ENCODE assay signal across 9 cellular contexts in genomic region chrX:70998402-70999027, GRCh38.
A peak's percentile ranks its signal among the peaks of the same experiment; 100 is the strongest.
DNase-seq lines count a peak whose midpoint lies in the region; ATAC-seq and TF ChIP-seq lines count a peak whose summit lies in the region.
"Had no signal": no experiment of that assay in that cellular context is flagged by ENCODE, and none has a peak within 500 bp of the region (broad histone marks: within the 10 kb centered on the region; RNA-seq: fewer than 3 reads in every experiment).

No MANE protein-coding gene starts in this region.

- TF ChIP-seq CTCF in WTC11 (IDR thresholded peaks at IDR 0.05), result no peak

- DNase-seq in COR-L47 (lab: John Stamatoyannopoulos, UW), result peak; percentile 2
- peak; percentile 19 for DNase-seq in H4 (ENCODE audit: low spot score)
- DNase-seq in WTC11 (ENCODE audit: low spot score), result peak; percentile 36
- peak; percentile 9 for DNase-seq in iPS DF 6.9 (ENCODE audit: low read depth, low spot score)
- DNase-seq in NCI-H2029 treated with DMSO at 0.1 percent for 48 hours (lab: John Stamatoyannopoulos, UW), result no peak
- no peak for DNase-seq in OCI-M2 (lab: John Stamatoyannopoulos, UW; ENCODE audit: unreplicated experiment)
- DNase-seq: upper lobe of left lung had no signal

- H3K27ac Mint-ChIP-seq in WTC11, result peak overlapping the region; percentile 94

- H3K9me3 Mint-ChIP-seq in WTC11, result no peaks in the 10 kb centered on the region

- H3K4me1 ChIP-seq in iPS DF 6.9 (ENCODE audit: control insufficient read depth, insufficient read depth, low read length), result no peaks in the 10 kb centered on the region
- H3K4me1 ChIP-seq: upper lobe of left lung had no signal

- H3K27ac ChIP-seq in iPS DF 6.9 (ENCODE audit: low read length), result no peak overlapping the region
- H3K27ac ChIP-seq: upper lobe of left lung had no signal

- no peak overlapping the region for H3K4me3 Mint-ChIP-seq in WTC11

- H3K36me3 ChIP-seq in iPS DF 6.9 (ENCODE audit: control insufficient read depth, insufficient read depth, low read length), result no peaks in the 10 kb centered on the region
- H3K36me3 ChIP-seq: upper lobe of left lung had no signal

- H3K27me3 ChIP-seq in iPS DF 6.9 (ENCODE audit: control insufficient read depth, insufficient read depth, low read length), result no peaks in the 10 kb centered on the region
- H3K27me3 ChIP-seq: upper lobe of left lung had no signal

- no peak overlapping the region for H3K4me3 ChIP-seq in iPS DF 6.9 (ENCODE audit: low read length)
- H3K4me3 ChIP-seq: upper lobe of left lung had no signal

- no CpG with 5 or more reads among the region's 7 CpGs for WGBS in iPS DF 6.9 (ENCODE audit: insufficient coverage, insufficient read length)

- H3K4me1 Mint-ChIP-seq in WTC11, result no peaks in the 10 kb centered on the region; the same call in 1 of the 2 replicates

- POLR2A ChIA-PET in WTC11 (lab: Charles Lee), result interaction anchor here (0.6 kb wide), 1 partner anchor 534 kb away, joined by 3 read pairs; the partner anchor contains the start of gene OGT

- no peaks in the 10 kb centered on the region; the same call in 1 of the 2 replicates for H3K27me3 Mint-ChIP-seq in WTC11 (ENCODE audit: low read depth)

- H3K36me3 Mint-ChIP-seq in WTC11, result no peaks in the 10 kb centered on the region

- CTCF ChIA-PET in WTC11 (lab: Charles Lee), result interaction anchor here (0.6 to 1.5 kb wide), 10 partner anchors 28 to 258 kb away, joined by 3 to 7 read pairs (median 4); partner anchors contain the start of gene MED12

- ATAC-seq in WTC11 (peak; percentile 68), HG03095 (IDR thresholded peaks at IDR 0.05; ENCODE audit: unreplicated experiment) (no peak), HG03159 (IDR thresholded peaks at IDR 0.05; ENCODE audit: unreplicated experiment) (no peak)

- H3K9me3 ChIP-seq in iPS DF 6.9 (ENCODE audit: control insufficient read depth, insufficient read depth, low read length), result no peaks in the 10 kb centered on the region
- H3K9me3 ChIP-seq: upper lobe of left lung had no signal

TF ChIP-seq in WTC11, 78 proteins besides CTCF, POLR2A, EP300 and RAD21:
- TF ChIP-seq ARID4B (CRISPR knock-in tag; IDR thresholded peaks at IDR 0.05; ENCODE audit: borderline replicate concordance), result no peak
- no peak for TF ChIP-seq GABPB1 (CRISPR knock-in tag; IDR thresholded peaks at IDR 0.05)
- no peak for TF ChIP-seq AFF4 (CRISPR knock-in tag; IDR thresholded peaks at IDR 0.05; ENCODE audit: borderline replicate concordance)
- TF ChIP-seq ESRRA (CRISPR knock-in tag; IDR thresholded peaks at IDR 0.05; ENCODE audit: borderline replicate concordance), result no peak
- TF ChIP-seq, protein P1, sequence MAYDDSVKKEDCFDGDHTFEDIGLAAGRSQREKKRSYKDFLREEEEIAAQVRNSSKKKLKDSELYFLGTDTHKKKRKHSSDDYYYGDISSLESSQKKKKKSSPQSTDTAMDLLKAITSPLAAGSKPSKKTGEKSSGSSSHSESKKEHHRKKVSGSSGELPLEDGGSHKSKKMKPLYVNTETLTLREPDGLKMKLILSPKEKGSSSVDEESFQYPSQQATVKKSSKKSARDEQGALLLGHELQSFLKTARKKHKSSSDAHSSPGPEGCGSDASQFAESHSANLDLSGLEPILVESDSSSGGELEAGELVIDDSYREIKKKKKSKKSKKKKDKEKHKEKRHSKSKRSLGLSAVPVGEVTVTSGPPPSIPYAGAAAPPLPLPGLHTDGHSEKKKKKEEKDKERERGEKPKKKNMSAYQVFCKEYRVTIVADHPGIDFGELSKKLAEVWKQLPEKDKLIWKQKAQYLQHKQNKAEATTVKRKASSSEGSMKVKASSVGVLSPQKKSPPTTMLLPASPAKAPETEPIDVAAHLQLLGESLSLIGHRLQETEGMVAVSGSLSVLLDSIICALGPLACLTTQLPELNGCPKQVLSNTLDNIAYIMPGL (CRISPR knock-in tag; IDR thresholded peaks at IDR 0.05), result no peak
- TF ChIP-seq, protein P2, sequence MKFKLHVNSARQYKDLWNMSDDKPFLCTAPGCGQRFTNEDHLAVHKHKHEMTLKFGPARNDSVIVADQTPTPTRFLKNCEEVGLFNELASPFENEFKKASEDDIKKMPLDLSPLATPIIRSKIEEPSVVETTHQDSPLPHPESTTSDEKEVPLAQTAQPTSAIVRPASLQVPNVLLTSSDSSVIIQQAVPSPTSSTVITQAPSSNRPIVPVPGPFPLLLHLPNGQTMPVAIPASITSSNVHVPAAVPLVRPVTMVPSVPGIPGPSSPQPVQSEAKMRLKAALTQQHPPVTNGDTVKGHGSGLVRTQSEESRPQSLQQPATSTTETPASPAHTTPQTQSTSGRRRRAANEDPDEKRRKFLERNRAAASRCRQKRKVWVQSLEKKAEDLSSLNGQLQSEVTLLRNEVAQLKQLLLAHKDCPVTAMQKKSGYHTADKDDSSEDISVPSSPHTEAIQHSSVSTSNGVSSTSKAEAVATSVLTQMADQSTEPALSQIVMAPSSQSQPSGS (CRISPR knock-in tag; IDR thresholded peaks at IDR 0.05; ENCODE audit: borderline replicate concordance, low read depth), result no peak
- no peak for TF ChIP-seq FOXJ3 (CRISPR knock-in tag; IDR thresholded peaks at IDR 0.05; ENCODE audit: borderline replicate concordance)
- no peak for TF ChIP-seq OVOL2 (CRISPR knock-in tag; IDR thresholded peaks at IDR 0.05; ENCODE audit: borderline replicate concordance)
- TF ChIP-seq NFATC4 (CRISPR knock-in tag; IDR thresholded peaks at IDR 0.05), result no peak
- no peak for TF ChIP-seq SOX15 (CRISPR knock-in tag; IDR thresholded peaks at IDR 0.05)
- no peak for TF ChIP-seq FOXP1 (CRISPR knock-in tag; IDR thresholded peaks at IDR 0.05; ENCODE audit: borderline replicate concordance)
- no peak for TF ChIP-seq ZNF671 (CRISPR knock-in tag; IDR thresholded peaks at IDR 0.05)

Comparison
In these comparisons a context has a peak if more than half of its experiments do, and no peak if none do; other contexts are left out.
1. DNase-seq: peak in COR-L47 (single experiment), H4 (single experiment), WTC11 (single experiment) and iPS DF 6.9 (single experiment); none in NCI-H2029 treated with DMSO at 0.1 percent for 48 hours (single experiment) and OCI-M2 (single experiment).